In genomic region chr7:132098337-132098736, GRCh38 we compare ENCODE assay signal across 27 cellular contexts.
"Had no signal": no experiment of that assay in that cellular context is flagged by ENCODE, and none has a peak within 500 bp of the region (broad histone marks: within the 10 kb centered on the region; RNA-seq: fewer than 3 reads in every experiment).

No MANE protein-coding gene starts in this region.

- H3K4me3 Mint-ChIP-seq: naive thymus-derived CD8-positive, alpha-beta T cell; natural killer cell treated with Interleukin-12 subunit alpha and Interleukin-12 subunit beta and Interleukin-15 and Interleukin-18, amount 100 ng/mL, for 72 hours; nephron progenitor cell; neural crest cell; stimulated activated effector memory CD8-positive, alpha-beta T cell treated with anti-CD3 and anti-CD28 coated beads, Interleukin-12 subunit alpha, Interleukin-12 subunit beta, amount 100 ng/mL, for 72 hours; stimulated activated naive B cell treated with anti-CD40 and anti-IgM and Interleukin-4, amounts not matched to agents 10 μg/mL and 1 μg/mL and 100 μg/mL, for 72 hours; stimulated activated naive CD8-positive, alpha-beta T cell treated with anti-CD3 and anti-CD28 coated beads, Interleukin-15, Interleukin-2, amounts not matched to agents 100 ng/mL and 50 ng/mL, for 24 hours had no signal

- ATAC-seq: naive thymus-derived CD8-positive, alpha-beta T cell; natural killer cell treated with Interleukin-12 subunit alpha and Interleukin-12 subunit beta and Interleukin-15 and Interleukin-18, amount 100 ng/mL, for 72 hours; pancreas; right cardiac atrium; right lobe of liver; stimulated activated effector memory CD8-positive, alpha-beta T cell treated with anti-CD3 and anti-CD28 coated beads, Interleukin-12 subunit alpha, Interleukin-12 subunit beta, amount 100 ng/mL, for 72 hours; stimulated activated naive B cell treated with anti-CD40 and anti-IgM and Interleukin-4, amounts not matched to agents 10 μg/mL and 1 μg/mL and 100 μg/mL, for 72 hours had no signal

- H3K27me3 ChIP-seq: neutrophil, pancreas, right lobe of liver, sigmoid colon, thyroid gland, tibial nerve, upper lobe of left lung, uterus had no signal

- H3K36me3 ChIP-seq: neutrophil, pancreas, prostate gland, right lobe of liver, sigmoid colon, stomach, thoracic aorta, thyroid gland, tibial nerve, upper lobe of left lung, uterus had no signal

- H3K9me3 Mint-ChIP-seq: natural killer cell treated with Interleukin-12 subunit alpha and Interleukin-12 subunit beta and Interleukin-15 and Interleukin-18, amount 100 ng/mL, for 72 hours; nephron progenitor cell; neural crest cell; stimulated activated effector memory CD8-positive, alpha-beta T cell treated with anti-CD3 and anti-CD28 coated beads, Interleukin-12 subunit alpha, Interleukin-12 subunit beta, amount 100 ng/mL, for 72 hours; stimulated activated naive CD8-positive, alpha-beta T cell treated with anti-CD3 and anti-CD28 coated beads, Interleukin-15, Interleukin-2, amounts not matched to agents 100 ng/mL and 50 ng/mL, for 24 hours had no signal

- H3K9me3 ChIP-seq: neutrophil, pancreas, prostate gland, right lobe of liver, sigmoid colon, stomach, thoracic aorta, thyroid gland, tibial nerve, upper lobe of left lung, uterus had no signal

- H3K4me1 Mint-ChIP-seq: naive thymus-derived CD8-positive, alpha-beta T cell; nephron progenitor cell; neural crest cell; stimulated activated effector memory CD8-positive, alpha-beta T cell treated with anti-CD3 and anti-CD28 coated beads, Interleukin-12 subunit alpha, Interleukin-12 subunit beta, amount 100 ng/mL, for 72 hours; stimulated activated naive B cell treated with anti-CD40 and anti-IgM and Interleukin-4, amounts not matched to agents 10 μg/mL and 1 μg/mL and 100 μg/mL, for 72 hours had no signal

- H3K27ac ChIP-seq: neutrophil, pancreas, prostate gland, right lobe of liver, sigmoid colon, stomach, thoracic aorta, thyroid gland, tibial nerve, upper lobe of left lung, uterus had no signal

- H3K27ac Mint-ChIP-seq: natural killer cell treated with Interleukin-12 subunit alpha and Interleukin-12 subunit beta and Interleukin-15 and Interleukin-18, amount 100 ng/mL, for 72 hours; nephron progenitor cell; stimulated activated effector memory CD8-positive, alpha-beta T cell treated with anti-CD3 and anti-CD28 coated beads, Interleukin-12 subunit alpha, Interleukin-12 subunit beta, amount 100 ng/mL, for 72 hours; stimulated activated naive B cell treated with anti-CD40 and anti-IgM and Interleukin-4, amounts not matched to agents 10 μg/mL and 1 μg/mL and 100 μg/mL, for 72 hours; stimulated activated naive CD8-positive, alpha-beta T cell treated with anti-CD3 and anti-CD28 coated beads, Interleukin-15, Interleukin-2, amounts not matched to agents 100 ng/mL and 50 ng/mL, for 24 hours had no signal

- H3K36me3 Mint-ChIP-seq: naive thymus-derived CD8-positive, alpha-beta T cell; natural killer cell treated with Interleukin-12 subunit alpha and Interleukin-12 subunit beta and Interleukin-15 and Interleukin-18, amount 100 ng/mL, for 72 hours; stimulated activated effector memory CD8-positive, alpha-beta T cell treated with anti-CD3 and anti-CD28 coated beads, Interleukin-12 subunit alpha, Interleukin-12 subunit beta, amount 100 ng/mL, for 72 hours; stimulated activated naive B cell treated with anti-CD40 and anti-IgM and Interleukin-4, amounts not matched to agents 10 μg/mL and 1 μg/mL and 100 μg/mL, for 72 hours had no signal

- DNase-seq: naive thymus-derived CD8-positive, alpha-beta T cell; nephron progenitor cell; nucleus accumbens; pancreas; right cardiac atrium; right lobe of liver; sigmoid colon; small intestine; stimulated activated CD4-positive, alpha-beta T cell treated with anti-CD3 and anti-CD28 coated beads, Interleukin-15, amount 100 ng/mL, for 24 hours; stimulated activated CD4-positive, alpha-beta T cell treated with anti-CD3 and anti-CD28 coated beads, Interleukin-2, amount 100 ng/mL, for 24 hours; stimulated activated CD4-positive, alpha-beta T cell treated with anti-CD3 and anti-CD28 coated beads, Interleukin-2, amount 100 ng/mL, for 48 hours; stimulated activated CD4-positive, alpha-beta T cell treated with anti-CD3 and anti-CD28 coated beads, Interleukin-4, amount 100 ng/mL, for 24 hours; stimulated activated naive B cell treated with anti-CD40 and anti-IgM and Interleukin-4, amounts not matched to agents 10 μg/mL and 1 μg/mL and 100 μg/mL, for 72 hours; stimulated activated naive CD4-positive, alpha-beta T cell treated with Interleukin-2 at 50 U/mL for 16 hours; stomach; thyroid gland; trophoblast cell; upper lobe of left lung had no signal

- H3K4me3 ChIP-seq: pancreas, prostate gland, right lobe of liver, sigmoid colon, stomach, thoracic aorta, thyroid gland, tibial nerve, upper lobe of left lung, uterus had no signal

- H3K4me1 ChIP-seq: pancreas, prostate gland, right lobe of liver, sigmoid colon, stomach, thyroid gland, tibial nerve, upper lobe of left lung, uterus had no signal
